ENCODE assay signal across 1 cellular context in genomic region chr3:194476784-194477183, GRCh38.
TF ChIP-seq lines count a peak whose summit lies in the region.

No MANE protein-coding gene starts in this region.

TF ChIP-seq in K562, 482 proteins besides CTCF, POLR2A, EP300 and RAD21 (continued from another document and continues in another):
- TF ChIP-seq TBL1XR1 (IDR thresholded peaks at IDR 0.05; ENCODE audit: low read length in 2 of 2): peak in 1 of 2 experiments; percentile 60; a peak in 1 of 4 replicates
- TF ChIP-seq E2F4 (CRISPR knock-in tag; IDR thresholded peaks at IDR 0.05; ENCODE audit: low read depth): no peak
- no peak for TF ChIP-seq ELF2 (CRISPR knock-in tag; IDR thresholded peaks at IDR 0.05)
- TF ChIP-seq ZNF197 (CRISPR knock-in tag; IDR thresholded peaks at IDR 0.05; ENCODE audit: low read depth): no peak
- peak; percentile 48; the same call in 1 of the 2 replicates for TF ChIP-seq TEAD4 (IDR thresholded peaks at IDR 0.05; ENCODE audit: low read length)
- no peak for TF ChIP-seq TEAD4 (CRISPR knock-in tag; IDR thresholded peaks at IDR 0.05; ENCODE audit: borderline replicate concordance)
- TF ChIP-seq GTF2F1 (IDR thresholded peaks at IDR 0.05; ENCODE audit: low read depth, low read length): no peak
- no peak for TF ChIP-seq ELF4 (CRISPR knock-in tag; IDR thresholded peaks at IDR 0.05)
- no peak for TF ChIP-seq YY1 (IDR thresholded peaks at IDR 0.05; ENCODE audit: borderline replicate concordance in 1 of 3, control insufficient read depth in 1 of 3, extremely low read depth in 1 of 3, insufficient read depth in 3 of 3, insufficient read length in 1 of 3, insufficient replicate concordance in 2 of 3, low read depth in 1 of 3, low read length in 2 of 3)
- TF ChIP-seq ZNF655 (CRISPR knock-in tag; IDR thresholded peaks at IDR 0.05): no peak
- TF ChIP-seq ZBTB43 (CRISPR knock-in tag; IDR thresholded peaks at IDR 0.05): no peak
- TF ChIP-seq HDGF (IDR thresholded peaks at IDR 0.05): no peak
- TF ChIP-seq TAF1 (IDR thresholded peaks at IDR 0.05; ENCODE audit: control insufficient read depth, extremely low read depth, insufficient read depth, low read length, severe bottlenecking): no peak
- no peak for TF ChIP-seq RNF2 (IDR thresholded peaks at IDR 0.05)
- TF ChIP-seq YBX1 (IDR thresholded peaks at IDR 0.05): no peak
- TF ChIP-seq KLF6 (CRISPR knock-in tag; IDR thresholded peaks at IDR 0.05; ENCODE audit: borderline replicate concordance): no peak
- no peak for TF ChIP-seq E2F5 (CRISPR knock-in tag; IDR thresholded peaks at IDR 0.05)
- TF ChIP-seq MTA2 (IDR thresholded peaks at IDR 0.05; ENCODE audit: low read depth): no peak
- TF ChIP-seq ZNF311 (CRISPR knock-in tag; IDR thresholded peaks at IDR 0.05): no peak
- peak; percentile 30; the same call in 1 of the 2 replicates for TF ChIP-seq TAL1 (IDR thresholded peaks at IDR 0.05)
- TF ChIP-seq ATF3 (IDR thresholded peaks at IDR 0.05): peak; percentile 16; the same call in 1 of the 2 replicates
- TF ChIP-seq ATF3 (CRISPR knock-in tag; conservative IDR thresholded peaks at IDR 0.05): no peak
- no peak for TF ChIP-seq OTX1 (CRISPR knock-in tag; IDR thresholded peaks at IDR 0.05)
- 0 out of 2 replicates have a peak, but pooled peaks have one; percentile 29 for TF ChIP-seq ZNF24 (IDR thresholded peaks at IDR 0.05)
- no peak for TF ChIP-seq ZNF431 (CRISPR knock-in tag; IDR thresholded peaks at IDR 0.05)
- no peak for TF ChIP-seq SNRNP70 (optimal IDR thresholded peaks at IDR 0.05; ENCODE audit: low read depth, low read length)
- no peak for TF ChIP-seq NFIX (CRISPR knock-in tag; IDR thresholded peaks at IDR 0.05; ENCODE audit: low read depth)
- TF ChIP-seq ZNF408 (CRISPR knock-in tag; IDR thresholded peaks at IDR 0.05; ENCODE audit: low read depth): no peak
- TF ChIP-seq RB1 (IDR thresholded peaks at IDR 0.05; ENCODE audit: low read depth): no peak
- no peak; the same call in 1 of the 2 replicates for TF ChIP-seq DMBX1 (CRISPR knock-in tag; IDR thresholded peaks at IDR 0.05; ENCODE audit: borderline replicate concordance)
- TF ChIP-seq BDP1 (IDR thresholded peaks at IDR 0.05; ENCODE audit: insufficient read depth, insufficient read length): no peak
- no peak for TF ChIP-seq SMARCA5 (IDR thresholded peaks at IDR 0.05)
- TF ChIP-seq THRB (CRISPR knock-in tag; conservative IDR thresholded peaks at IDR 0.05): no peak
- TF ChIP-seq SMARCE1 (IDR thresholded peaks at IDR 0.05): no peak
- TF ChIP-seq CREBBP (IDR thresholded peaks at IDR 0.05; ENCODE audit: low read depth, low read length): no peak
- TF ChIP-seq HDAC3 (IDR thresholded peaks at IDR 0.05; ENCODE audit: borderline replicate concordance, partially characterized antibody): peak; percentile 23
- no peak for TF ChIP-seq ZNF707 (CRISPR knock-in tag; conservative IDR thresholded peaks at IDR 0.05)
- peak; percentile 46; the same call in 1 of the 2 replicates for TF ChIP-seq NCOR1 (IDR thresholded peaks at IDR 0.05)
- TF ChIP-seq MNT (conservative IDR thresholded peaks at IDR 0.05): 0 out of 4 replicates have a peak, but pooled peaks of 1 of the 2 experiments have one; percentile 35
- TF ChIP-seq RCOR1 (IDR thresholded peaks at IDR 0.05; ENCODE audit: borderline replicate concordance in 1 of 2, low read depth in 2 of 2, low read length in 2 of 2): peak; percentile 45 to 96; a peak in 3 of 4 replicates
- TF ChIP-seq CTCFL (IDR thresholded peaks at IDR 0.05; ENCODE audit: borderline replicate concordance, insufficient read depth, low read depth, low read length, poor library complexity, severe bottlenecking): no peak
- no peak for TF ChIP-seq ZNF695 (CRISPR knock-in tag; IDR thresholded peaks at IDR 0.05)
- no peak for TF ChIP-seq HOXB6 (CRISPR knock-in tag; IDR thresholded peaks at IDR 0.05; ENCODE audit: borderline replicate concordance)
- TF ChIP-seq ZZZ3 (IDR thresholded peaks at IDR 0.05): no peak
- no peak for TF ChIP-seq FOXJ3 (CRISPR knock-in tag; IDR thresholded peaks at IDR 0.05)
- no peak for TF ChIP-seq ZBTB33 (CRISPR knock-in tag; IDR thresholded peaks at IDR 0.05)
- TF ChIP-seq SNIP1 (IDR thresholded peaks at IDR 0.05; ENCODE audit: low read depth): no peak
- TF ChIP-seq ZNF274 (IDR thresholded peaks at IDR 0.05; ENCODE audit: borderline replicate concordance, low read depth, low read length): no peak
- no peak for TF ChIP-seq DLX4 (CRISPR knock-in tag; IDR thresholded peaks at IDR 0.05)
- TF ChIP-seq POLR2B (IDR thresholded peaks at IDR 0.05; ENCODE audit: low read depth, partially characterized antibody): no peak
- TF ChIP-seq ATF7 (IDR thresholded peaks at IDR 0.05): peak; percentile 62; the same call in 1 of the 2 replicates
- TF ChIP-seq IFI16 (CRISPR knock-in tag; IDR thresholded peaks at IDR 0.05): no peak
- TF ChIP-seq NR2C1 (IDR thresholded peaks at IDR 0.05): peak; percentile 77
- peak; percentile 78 for TF ChIP-seq NR2C1 (tag; IDR thresholded peaks at IDR 0.05)
- no peak for TF ChIP-seq ERF (CRISPR knock-in tag; IDR thresholded peaks at IDR 0.05)
- TF ChIP-seq ZNF740 (CRISPR knock-in tag; IDR thresholded peaks at IDR 0.05): no peak
- no peak for TF ChIP-seq ZNF740 (tag; IDR thresholded peaks at IDR 0.05)
- TF ChIP-seq CBFA2T2 (conservative IDR thresholded peaks at IDR 0.05): no peak
- TF ChIP-seq ZNF253 (CRISPR knock-in tag; conservative IDR thresholded peaks at IDR 0.05): no peak
- TF ChIP-seq ATF1 (CRISPR knock-in tag; IDR thresholded peaks at IDR 0.05): no peak
- TF ChIP-seq ATF1 (tag; IDR thresholded peaks at IDR 0.05): peak; percentile 27; the same call in 1 of the 2 replicates
- TF ChIP-seq NFE2 (IDR thresholded peaks at IDR 0.05; ENCODE audit: low read depth): 0 out of 2 replicates have a peak, but pooled peaks have one; percentile 38
